In genomic region chr13:98350746-98351330, GRCh38 we compare ENCODE assay signal across 19 cellular contexts.
DNase-seq lines count a peak whose midpoint lies in the region; ATAC-seq and TF ChIP-seq lines count a peak whose summit lies in the region.
"Had no signal": no experiment of that assay in that cellular context is flagged by ENCODE, and none has a peak within 500 bp of the region (broad histone marks: within the 10 kb centered on the region; RNA-seq: fewer than 3 reads in every experiment).

No MANE protein-coding gene starts in this region.

- DNase-seq in GM23338 (ENCODE audit: low spot score) (no peak), PC-3 (peak; percentile 3), foreskin keratinocyte (no peak), neural crest cell (ENCODE audit: low read depth, low spot score) (no peak), NOMO-1 treated with dmso at 0.1 percent for 144 hours (lab: John Stamatoyannopoulos, UW; ENCODE audit: unreplicated experiment) (no peak)
- no peak for DNase-seq in activated CD4-positive, alpha-beta memory T cell treated with anti-CD3 and anti-CD28 coated beads, Interleukin-2, amount 10 ng/mL, durations not matched to agents 7 days and 5 days
- DNase-seq: BE2C; CD4-positive, alpha-beta T cell; DMS153; GF-D8; GOT3; NCI-H1105; NCI-H187 treated with DMSO at 0.1 percent for 48 hours; NCI-H2227 treated with DMSO at 0.1 percent for 48 hours; NCI-H510A treated with DMSO at 0.1 percent for 48 hours had no signal

- ATAC-seq in GM23338 (peak; percentile 30; the same call in 1 of the 3 replicates), PC-3 (no peak), foreskin keratinocyte (peak; percentile 28), GM21528 (IDR thresholded peaks at IDR 0.05; ENCODE audit: low FRiP score, unreplicated experiment) (no peak), HG03108 (IDR thresholded peaks at IDR 0.05; ENCODE audit: unreplicated experiment) (no peak)
- ATAC-seq: Panc1 had no signal

- POLR2A ChIA-PET in PC-3 (lab: Charles Lee; ENCODE audit: unreplicated experiment) = no interaction called here
- POLR2A ChIA-PET in activated CD4-positive, alpha-beta memory T cell treated with anti-CD3 and anti-CD28 coated beads, Interleukin-2, amount 10 ng/mL, durations not matched to agents 7 days and 5 days (lab: Charles Lee) = no interaction called here

- H3K27ac Mint-ChIP-seq in GM23338 (no peak overlapping the region), neural crest cell (ENCODE audit: unreplicated experiment) (peak overlapping the region; percentile 10)
- H3K27ac Mint-ChIP-seq in activated CD4-positive, alpha-beta memory T cell treated with anti-CD3 and anti-CD28 coated beads, Interleukin-2, amount 10 ng/mL, durations not matched to agents 7 days and 5 days = no peak overlapping the region
- H3K27ac Mint-ChIP-seq: CD4-positive, alpha-beta T cell had no signal

- no peak overlapping the region for H3K27ac ChIP-seq in GM23338 (ENCODE audit: low read depth)
- no peak overlapping the region for H3K27ac ChIP-seq in PC-3 (ENCODE audit: low read length)
- no peak overlapping the region for H3K27ac ChIP-seq in foreskin keratinocyte

- H2AFZ ChIP-seq in GM23338 (no peak overlapping the region), PC-3 (ENCODE audit: low read length) (no peak overlapping the region)

- H3K9me3 Mint-ChIP-seq in GM23338 (no peaks in the 10 kb centered on the region), neural crest cell (no peaks in the 10 kb centered on the region)
- no peaks in the 10 kb centered on the region for H3K9me3 Mint-ChIP-seq in activated CD4-positive, alpha-beta memory T cell treated with anti-CD3 and anti-CD28 coated beads, Interleukin-2, amount 10 ng/mL, durations not matched to agents 7 days and 5 days
- H3K9me3 Mint-ChIP-seq: CD4-positive, alpha-beta T cell had no signal

- H3F3A ChIP-seq in GM23338 (replicated peaks; ENCODE audit: low read depth) = no peaks in the 10 kb centered on the region
- no peaks in the 10 kb centered on the region for H3F3A ChIP-seq in PC-3 (ENCODE audit: low read length, unreplicated experiment)

- H3K4me1 ChIP-seq in GM23338 (ENCODE audit: insufficient read depth) (no peaks in the 10 kb centered on the region), PC-3 (ENCODE audit: insufficient read depth, low read length) (no peaks in the 10 kb centered on the region), foreskin keratinocyte (no peaks in the 10 kb centered on the region)

- H3K4me3 Mint-ChIP-seq in GM23338 (no peak overlapping the region), neural crest cell (no peak overlapping the region)
- no peak overlapping the region for H3K4me3 Mint-ChIP-seq in activated CD4-positive, alpha-beta memory T cell treated with anti-CD3 and anti-CD28 coated beads, Interleukin-2, amount 10 ng/mL, durations not matched to agents 7 days and 5 days
- H3K4me3 Mint-ChIP-seq: CD4-positive, alpha-beta T cell had no signal

- H3K79me2 ChIP-seq in GM23338 (replicated peaks; ENCODE audit: insufficient read depth) = peaks cover 27% of the 10 kb centered on the region
- no peaks in the 10 kb centered on the region for H3K79me2 ChIP-seq in PC-3 (ENCODE audit: low read length)

- H3K4me1 Mint-ChIP-seq in GM23338 (peaks cover 4% of the 10 kb centered on the region; the same call in 2 of the 3 replicates), neural crest cell (peaks cover 12% of the 10 kb centered on the region)
- H3K4me1 Mint-ChIP-seq in activated CD4-positive, alpha-beta memory T cell treated with anti-CD3 and anti-CD28 coated beads, Interleukin-2, amount 10 ng/mL, durations not matched to agents 7 days and 5 days = no peaks in the 10 kb centered on the region

- intact Hi-C loops in PC-3 (cut with micrococcal nuclease) = no loop called here

- peaks cover 4% of the 10 kb centered on the region; the same call in 1 of the 2 replicates for H4K20me1 ChIP-seq in GM23338 (replicated peaks; ENCODE audit: insufficient read depth)
- H4K20me1 ChIP-seq in PC-3 (ENCODE audit: low read length) = no peaks in the 10 kb centered on the region

- no peaks in the 10 kb centered on the region for H3K9me3 ChIP-seq in PC-3 (ENCODE audit: low read length)
- H3K9me3 ChIP-seq: BE2C had no signal

- H3K36me3 Mint-ChIP-seq in GM23338 (ENCODE audit: low read depth) (no peaks in the 10 kb centered on the region; the same call in 2 of the 3 replicates), neural crest cell (ENCODE audit: low read depth) (peaks cover 3% of the 10 kb centered on the region)
- H3K36me3 Mint-ChIP-seq in activated CD4-positive, alpha-beta memory T cell treated with anti-CD3 and anti-CD28 coated beads, Interleukin-2, amount 10 ng/mL, durations not matched to agents 7 days and 5 days (ENCODE audit: low read depth) = no peaks in the 10 kb centered on the region

- no peak overlapping the region for H3K9ac ChIP-seq in PC-3 (ENCODE audit: low read length)

- TF ChIP-seq CTCF in GM23338 (conservative IDR thresholded peaks at IDR 0.05; ENCODE audit: low read depth in 2 of 2) (no peak), PC-3 (conservative IDR thresholded peaks at IDR 0.05; ENCODE audit: low read depth, low read length) (no peak), foreskin keratinocyte (conservative IDR thresholded peaks at IDR 0.05) (no peak), neural crest cell (conservative IDR thresholded peaks at IDR 0.05) (no peak)

- no peaks in the 10 kb centered on the region for H3K27me3 ChIP-seq in GM23338 (ENCODE audit: insufficient read depth)
- no peaks in the 10 kb centered on the region for H3K27me3 ChIP-seq in PC-3 (ENCODE audit: low read length)
- no peaks in the 10 kb centered on the region for H3K27me3 ChIP-seq in foreskin keratinocyte
- H3K27me3 ChIP-seq: BE2C had no signal

- no TSS peak for BruUV-seq in PC-3 (replicated peaks; lab: Mats Ljungman, UMichigan)

- H3K27me3 Mint-ChIP-seq in GM23338 (ENCODE audit: insufficient read depth, low read depth, poor library complexity) = peaks cover 2% of the 10 kb centered on the region
- no peaks in the 10 kb centered on the region for H3K27me3 Mint-ChIP-seq in neural crest cell (ENCODE audit: low read depth)
- H3K27me3 Mint-ChIP-seq in activated CD4-positive, alpha-beta memory T cell treated with anti-CD3 and anti-CD28 coated beads, Interleukin-2, amount 10 ng/mL, durations not matched to agents 7 days and 5 days = peaks cover 4% of the 10 kb centered on the region
- H3K27me3 Mint-ChIP-seq: CD4-positive, alpha-beta T cell had no signal

- no peak overlapping the region for H3K4me2 ChIP-seq in GM23338
- H3K4me2 ChIP-seq in PC-3 (ENCODE audit: low read length) = no peak overlapping the region

- CTCF ChIA-PET in PC-3 (lab: Charles Lee) = no interaction called here
- CTCF ChIA-PET in activated CD4-positive, alpha-beta memory T cell treated with anti-CD3 and anti-CD28 coated beads, Interleukin-2, amount 10 ng/mL, durations not matched to agents 7 days and 5 days (lab: Charles Lee) = no interaction called here

- H3K36me3 ChIP-seq in GM23338 (ENCODE audit: insufficient read depth) (no peaks in the 10 kb centered on the region), PC-3 (ENCODE audit: low read depth, low read length) (no peaks in the 10 kb centered on the region)
- H3K36me3 ChIP-seq: BE2C had no signal

- H3K4me3 ChIP-seq in GM23338 (no peak overlapping the region), PC-3 (ENCODE audit: low read length) (no peak overlapping the region)
- H3K4me3 ChIP-seq: K562 had no signal

- no peaks in the 10 kb centered on the region for H3K9me2 ChIP-seq in GM23338 (ENCODE audit: insufficient read depth)
- H3K9me2 ChIP-seq in PC-3 (replicated peaks; ENCODE audit: low read length) = no peaks in the 10 kb centered on the region

TF ChIP-seq in GM23338, 12 proteins besides CTCF, POLR2A, EP300 and RAD21 (continues in another document):
- no peak for TF ChIP-seq ZNF114 (CRISPR knock-in tag; IDR thresholded peaks at IDR 0.05)
- no peak for TF ChIP-seq NANOG (IDR thresholded peaks at IDR 0.05; ENCODE audit: borderline replicate concordance)
- no peak for TF ChIP-seq CREB1 (CRISPR knock-in tag; IDR thresholded peaks at IDR 0.05; ENCODE audit: low read depth)
- no peak for TF ChIP-seq POLR2AphosphoS5 (IDR thresholded peaks at IDR 0.05; ENCODE audit: low read depth)
- no peak for TF ChIP-seq REST (IDR thresholded peaks at IDR 0.05; ENCODE audit: unreplicated experiment)
- no peak for TF ChIP-seq ZNF331 (CRISPR knock-in tag; IDR thresholded peaks at IDR 0.05; ENCODE audit: low read depth)
- no peak for TF ChIP-seq EZH2phosphoT487 (IDR thresholded peaks at IDR 0.05; ENCODE audit: unreplicated experiment)
- no peak for TF ChIP-seq JUNB (IDR thresholded peaks at IDR 0.05; ENCODE audit: unreplicated experiment)
- no peak for TF ChIP-seq EZH2 (IDR thresholded peaks at IDR 0.05; ENCODE audit: low read depth, unreplicated experiment)

Comparison
In these comparisons a context has a peak if more than half of its experiments do, and no peak if none do; other contexts are left out.
1. ATAC-seq: peak in GM23338 (single experiment) and foreskin keratinocyte (single experiment); none in PC-3 (single experiment), GM21528 (single experiment) and HG03108 (single experiment).